In the genomic region with DNA sequence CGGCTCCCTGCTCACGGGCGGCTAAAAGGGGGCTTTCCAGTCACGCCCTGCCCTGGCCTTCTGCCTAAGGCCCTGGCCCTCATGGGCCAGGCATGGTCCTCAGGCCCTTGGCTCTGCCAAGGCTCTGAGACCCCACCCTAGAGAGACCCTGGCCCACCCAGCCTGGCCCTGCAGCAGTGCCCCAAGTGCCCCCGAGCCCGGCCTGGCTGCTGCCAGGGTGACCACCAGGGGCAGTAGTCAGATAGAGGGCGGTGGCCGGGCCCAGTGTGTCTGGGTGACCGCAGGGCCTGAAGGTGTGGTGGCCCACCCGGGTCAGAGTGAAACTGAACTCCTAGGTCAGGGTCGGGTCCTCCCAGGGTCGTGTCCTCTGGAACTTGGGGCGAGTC, we compare ENCODE assay signal across 19 cellular contexts. TPM values are rescaled to one million over a fixed set of nuclear protein-coding genes. Genes with fewer than 3 reads are reported as not detected.
DNase-seq lines count a peak whose midpoint lies in the region; ATAC-seq and TF ChIP-seq lines count a peak whose summit lies in the region.
"Had no signal": no experiment of that assay in that cellular context is flagged by ENCODE, and none has a peak within 500 bp of the region (broad histone marks: within the 10 kb centered on the region; RNA-seq: fewer than 3 reads in every experiment).

No MANE protein-coding gene starts in this region.

- no peaks in the 10 kb centered on the region for H4K20me1 ChIP-seq in hepatocyte (ENCODE audit: insufficient read depth, poor library complexity, severe bottlenecking)

- H3K4me1 Mint-ChIP-seq in WTC11: no peaks in the 10 kb centered on the region
- H3K4me1 Mint-ChIP-seq: central memory CD8-positive, alpha-beta T cell had no signal

- H3K9me3 ChIP-seq in A673 (ENCODE audit: low read depth, low read length, poor library complexity, severe bottlenecking): no peaks in the 10 kb centered on the region
- no peaks in the 10 kb centered on the region for H3K9me3 ChIP-seq in hepatocyte (ENCODE audit: low read depth)
- H3K9me3 ChIP-seq in SJCRH30 (replicated peaks): no peaks in the 10 kb centered on the region
- H3K9me3 ChIP-seq: esophagus squamous epithelium, upper lobe of right lung had no signal

- H3K9me2 ChIP-seq in hepatocyte (replicated peaks; ENCODE audit: insufficient read depth): no peaks in the 10 kb centered on the region

- peak; percentile 52 for ATAC-seq in WTC11
- ATAC-seq in HG02973 (IDR thresholded peaks at IDR 0.05; ENCODE audit: unreplicated experiment): no peak
- no peak for ATAC-seq in GM21717 (IDR thresholded peaks at IDR 0.05; ENCODE audit: unreplicated experiment)
- ATAC-seq: upper lobe of right lung had no signal

- no peak overlapping the region for H3K4me3 ChIP-seq in A673 (ENCODE audit: low read depth, low read length, poor library complexity, severe bottlenecking)
- H3K4me3 ChIP-seq in hepatocyte: no peak overlapping the region
- H3K4me3 ChIP-seq in SJCRH30: no peak overlapping the region
- H3K4me3 ChIP-seq: esophagus squamous epithelium, upper lobe of right lung had no signal

- H3K27ac Mint-ChIP-seq in WTC11: no peak overlapping the region

- no peak for DNase-seq in A673 (ENCODE audit: low spot score)
- peak; percentile 44 for DNase-seq in WTC11 (ENCODE audit: low spot score)
- DNase-seq in hepatocyte (ENCODE audit: low spot score): no peak
- no peak for DNase-seq in cortex of kidney (lab: John Stamatoyannopoulos, UW)
- DNase-seq in SJCRH30: no peak
- DNase-seq: activated naive CD4-positive, alpha-beta T cell treated with Interleukin-2 at 50 U/mL for 16 hours; C1 segment of cervical spinal cord; esophagus squamous epithelium; Karpas-422; mesendoderm; NCI-H1930; SHP77; stimulated activated CD4-positive, alpha-beta T cell treated with anti-CD3 and anti-CD28 coated beads, Interleukin-12 subunit alpha, Interleukin-12 subunit beta, amount 100 ng/mL, for 4 hours; upper lobe of right lung had no signal

- H3K4me3 Mint-ChIP-seq in WTC11: no peak overlapping the region
- H3K4me3 Mint-ChIP-seq: central memory CD8-positive, alpha-beta T cell had no signal

- H3K4me1 ChIP-seq in A673 (ENCODE audit: insufficient read depth, low read length, poor library complexity, severe bottlenecking) (no peaks in the 10 kb centered on the region), hepatocyte (ENCODE audit: insufficient read depth) (peaks cover 5% of the 10 kb centered on the region), SJCRH30 (peaks cover 8% of the 10 kb centered on the region)
- H3K4me1 ChIP-seq: esophagus squamous epithelium, upper lobe of right lung had no signal

- 96% methylated on average over 12 of the region's 13 CpGs for WGBS in hepatocyte (ENCODE audit: low lambda C conversion rate, missing lambda C conversion rate)

- POLR2A ChIA-PET in A673 (lab: Charles Lee; ENCODE audit: low non-redundant PET) (no interaction called here), WTC11 (lab: Charles Lee) (no interaction called here)

- H3K36me3 ChIP-seq in A673 (ENCODE audit: insufficient read depth, low read length, poor library complexity, severe bottlenecking): no peaks in the 10 kb centered on the region
- H3K36me3 ChIP-seq in hepatocyte (replicated peaks; ENCODE audit: insufficient read depth, low read depth): no peaks in the 10 kb centered on the region
- H3K36me3 ChIP-seq in SJCRH30: no peaks in the 10 kb centered on the region
- H3K36me3 ChIP-seq: esophagus squamous epithelium, upper lobe of right lung had no signal

- no peak overlapping the region for H2AFZ ChIP-seq in hepatocyte

- H3K9me3 Mint-ChIP-seq in WTC11: no peaks in the 10 kb centered on the region
- H3K9me3 Mint-ChIP-seq: central memory CD8-positive, alpha-beta T cell had no signal

- no peaks in the 10 kb centered on the region for H3K36me3 Mint-ChIP-seq in WTC11

- no peaks in the 10 kb centered on the region for H3K27me3 ChIP-seq in A673 (replicated peaks; ENCODE audit: insufficient read depth, low read depth, low read length, poor library complexity)
- no peaks in the 10 kb centered on the region for H3K27me3 ChIP-seq in hepatocyte
- H3K27me3 ChIP-seq in SJCRH30: peaks cover 26% of the 10 kb centered on the region
- H3K27me3 ChIP-seq: upper lobe of right lung had no signal

- no peaks in the 10 kb centered on the region for H3K27me3 Mint-ChIP-seq in WTC11 (ENCODE audit: low read depth)
- H3K27me3 Mint-ChIP-seq: central memory CD8-positive, alpha-beta T cell had no signal

- CTCF ChIA-PET in A673 (lab: Charles Lee): interaction anchor here (0.9 kb wide), 1 partner anchor 74 kb away, joined by 3 read pairs; no protein-coding TSS in a partner anchor
- CTCF ChIA-PET in WTC11 (lab: Charles Lee): interaction anchor here (0.6 kb wide), 1 partner anchor 58 kb away, joined by 3 read pairs; no protein-coding TSS in a partner anchor

- no peaks in the 10 kb centered on the region for H3K79me2 ChIP-seq in hepatocyte

- H3K27ac ChIP-seq in A673 (ENCODE audit: low read depth, low read length, poor library complexity, severe bottlenecking) (no peak overlapping the region), hepatocyte (no peak overlapping the region), SJCRH30 (no peak overlapping the region)
- H3K27ac ChIP-seq: esophagus squamous epithelium, upper lobe of right lung had no signal

- no TSS peak for BruUV-seq in A673 (replicated peaks; lab: Mats Ljungman, UMichigan)

- H3K4me2 ChIP-seq in hepatocyte: no peak overlapping the region

- 0 out of 2 replicates have a peak, but pooled peaks have one; percentile 19 for TF ChIP-seq CTCF in A673 (conservative IDR thresholded peaks at IDR 0.05; ENCODE audit: low read depth, low read length)
- TF ChIP-seq CTCF in GM12874 (IDR thresholded peaks at IDR 0.05; ENCODE audit: insufficient read depth, low read depth, low read length): 0 out of 2 replicates have a peak, but pooled peaks have one; percentile 22
- TF ChIP-seq CTCF in WTC11 (IDR thresholded peaks at IDR 0.05): peak; percentile 21; the same call in 1 of the 2 replicates
- TF ChIP-seq CTCF in hepatocyte (IDR thresholded peaks at IDR 0.05; ENCODE audit: poor library complexity): peak; percentile 24

- intact Hi-C loops in A673 (cut with micrococcal nuclease; ENCODE audit: unreplicated experiment): no loop called here

TF ChIP-seq in WTC11, 78 proteins besides CTCF, POLR2A, EP300 and RAD21 (continues in another document):
- TF ChIP-seq, protein P1, sequence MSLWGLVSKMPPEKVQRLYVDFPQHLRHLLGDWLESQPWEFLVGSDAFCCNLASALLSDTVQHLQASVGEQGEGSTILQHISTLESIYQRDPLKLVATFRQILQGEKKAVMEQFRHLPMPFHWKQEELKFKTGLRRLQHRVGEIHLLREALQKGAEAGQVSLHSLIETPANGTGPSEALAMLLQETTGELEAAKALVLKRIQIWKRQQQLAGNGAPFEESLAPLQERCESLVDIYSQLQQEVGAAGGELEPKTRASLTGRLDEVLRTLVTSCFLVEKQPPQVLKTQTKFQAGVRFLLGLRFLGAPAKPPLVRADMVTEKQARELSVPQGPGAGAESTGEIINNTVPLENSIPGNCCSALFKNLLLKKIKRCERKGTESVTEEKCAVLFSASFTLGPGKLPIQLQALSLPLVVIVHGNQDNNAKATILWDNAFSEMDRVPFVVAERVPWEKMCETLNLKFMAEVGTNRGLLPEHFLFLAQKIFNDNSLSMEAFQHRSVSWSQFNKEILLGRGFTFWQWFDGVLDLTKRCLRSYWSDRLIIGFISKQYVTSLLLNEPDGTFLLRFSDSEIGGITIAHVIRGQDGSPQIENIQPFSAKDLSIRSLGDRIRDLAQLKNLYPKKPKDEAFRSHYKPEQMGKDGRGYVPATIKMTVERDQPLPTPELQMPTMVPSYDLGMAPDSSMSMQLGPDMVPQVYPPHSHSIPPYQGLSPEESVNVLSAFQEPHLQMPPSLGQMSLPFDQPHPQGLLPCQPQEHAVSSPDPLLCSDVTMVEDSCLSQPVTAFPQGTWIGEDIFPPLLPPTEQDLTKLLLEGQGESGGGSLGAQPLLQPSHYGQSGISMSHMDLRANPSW (CRISPR knock-in tag; conservative IDR thresholded peaks at IDR 0.05; ENCODE audit: low read depth): no peak
- TF ChIP-seq, protein P2, sequence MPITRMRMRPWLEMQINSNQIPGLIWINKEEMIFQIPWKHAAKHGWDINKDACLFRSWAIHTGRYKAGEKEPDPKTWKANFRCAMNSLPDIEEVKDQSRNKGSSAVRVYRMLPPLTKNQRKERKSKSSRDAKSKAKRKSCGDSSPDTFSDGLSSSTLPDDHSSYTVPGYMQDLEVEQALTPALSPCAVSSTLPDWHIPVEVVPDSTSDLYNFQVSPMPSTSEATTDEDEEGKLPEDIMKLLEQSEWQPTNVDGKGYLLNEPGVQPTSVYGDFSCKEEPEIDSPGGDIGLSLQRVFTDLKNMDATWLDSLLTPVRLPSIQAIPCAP (CRISPR knock-in tag; IDR thresholded peaks at IDR 0.05): no peak
- TF ChIP-seq, protein P3, sequence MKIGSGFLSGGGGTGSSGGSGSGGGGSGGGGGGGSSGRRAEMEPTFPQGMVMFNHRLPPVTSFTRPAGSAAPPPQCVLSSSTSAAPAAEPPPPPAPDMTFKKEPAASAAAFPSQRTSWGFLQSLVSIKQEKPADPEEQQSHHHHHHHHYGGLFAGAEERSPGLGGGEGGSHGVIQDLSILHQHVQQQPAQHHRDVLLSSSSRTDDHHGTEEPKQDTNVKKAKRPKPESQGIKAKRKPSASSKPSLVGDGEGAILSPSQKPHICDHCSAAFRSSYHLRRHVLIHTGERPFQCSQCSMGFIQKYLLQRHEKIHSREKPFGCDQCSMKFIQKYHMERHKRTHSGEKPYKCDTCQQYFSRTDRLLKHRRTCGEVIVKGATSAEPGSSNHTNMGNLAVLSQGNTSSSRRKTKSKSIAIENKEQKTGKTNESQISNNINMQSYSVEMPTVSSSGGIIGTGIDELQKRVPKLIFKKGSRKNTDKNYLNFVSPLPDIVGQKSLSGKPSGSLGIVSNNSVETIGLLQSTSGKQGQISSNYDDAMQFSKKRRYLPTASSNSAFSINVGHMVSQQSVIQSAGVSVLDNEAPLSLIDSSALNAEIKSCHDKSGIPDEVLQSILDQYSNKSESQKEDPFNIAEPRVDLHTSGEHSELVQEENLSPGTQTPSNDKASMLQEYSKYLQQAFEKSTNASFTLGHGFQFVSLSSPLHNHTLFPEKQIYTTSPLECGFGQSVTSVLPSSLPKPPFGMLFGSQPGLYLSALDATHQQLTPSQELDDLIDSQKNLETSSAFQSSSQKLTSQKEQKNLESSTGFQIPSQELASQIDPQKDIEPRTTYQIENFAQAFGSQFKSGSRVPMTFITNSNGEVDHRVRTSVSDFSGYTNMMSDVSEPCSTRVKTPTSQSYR (CRISPR knock-in tag; IDR thresholded peaks at IDR 0.05): no peak

RNA-seq across cellular contexts. Expression of a gene that starts 29.4 kb away (rescaled TPM):
- total RNA-seq in A673 (2021) (not detected in 2 replicates), WTC11 (2021) (not detected in 3 replicates), hepatocyte (not detected in 2 replicates)
- not detected in 2 replicates for polyA plus RNA-seq in hepatocyte
- total RNA-seq in SJCRH30 (2014; rRNA removed; shearing (Covaris generic)): not detected in 2 replicates
- total RNA-seq: H4 had no signal

RNA-seq across cellular contexts. Expression of a gene that starts 48.6 kb away (rescaled TPM):
- total RNA-seq in A673 (2021) (58.8 and 60.2 TPM in 2 replicates), WTC11 (2021) (72.3 to 79.7 TPM (median 77.6 TPM) in 3 replicates), hepatocyte (4.5 and 9.6 TPM in 2 replicates)
- polyA plus RNA-seq in hepatocyte: 65.1 and 72.7 TPM in 2 replicates
- total RNA-seq in SJCRH30 (2014; rRNA removed; shearing (Covaris generic)): 13.6 and 16.4 TPM in 2 replicates
